9 cellular contexts compared by ENCODE assay signal in genomic region chr3:48468329-48468731, GRCh38. TPM values are rescaled to one million over a fixed set of nuclear protein-coding genes. Genes with fewer than 3 reads are reported as not detected.
DNase-seq lines count a peak whose midpoint lies in the region; ATAC-seq and TF ChIP-seq lines count a peak whose summit lies in the region.
"Had no signal": no experiment of that assay in that cellular context is flagged by ENCODE, and none has a peak within 500 bp of the region (broad histone marks: within the 10 kb centered on the region; RNA-seq: fewer than 3 reads in every experiment).

No MANE protein-coding gene starts in this region.

- peaks cover 52% of the 10 kb centered on the region for H3K4me1 Mint-ChIP-seq in activated CD4-positive, alpha-beta T cell treated with anti-CD3 and anti-CD28 coated beads for 36 hours
- peaks cover 48% of the 10 kb centered on the region for H3K4me1 Mint-ChIP-seq in activated CD4-positive, alpha-beta memory T cell treated with anti-CD3 and anti-CD28 coated beads for 36 hours (ENCODE audit: low read depth)

- no peaks in the 10 kb centered on the region for H3K9me3 Mint-ChIP-seq in activated CD4-positive, alpha-beta T cell treated with anti-CD3 and anti-CD28 coated beads for 36 hours (ENCODE audit: low read depth)
- H3K9me3 Mint-ChIP-seq in activated CD4-positive, alpha-beta memory T cell treated with anti-CD3 and anti-CD28 coated beads for 36 hours, result no peaks in the 10 kb centered on the region

- no peak for DNase-seq in activated CD4-positive, alpha-beta T cell treated with anti-CD3 and anti-CD28 coated beads for 36 hours
- no peak for DNase-seq in activated CD4-positive, alpha-beta T cell treated with anti-CD3 and anti-CD28 coated beads for 4 hours
- no peak for DNase-seq in activated CD4-positive, alpha-beta memory T cell treated with anti-CD3 and anti-CD28 coated beads for 36 hours
- DNase-seq in left colon (peak; percentile 51 to 59), COLO829 (ENCODE audit: low spot score) (no peak), GM10248 (ENCODE audit: extremely low spot score) (no peak)
- DNase-seq: ACHN had no signal

- CTCF ChIA-PET in activated CD4-positive, alpha-beta T cell treated with anti-CD3 and anti-CD28 coated beads for 36 hours (lab: Charles Lee), result interaction anchor here (1.4 to 1.5 kb wide), 2 partner anchors 68 to 88 kb away, joined by 3 read pairs; partner anchors contain the start of gene PFKFB4
- CTCF ChIA-PET in activated CD4-positive, alpha-beta memory T cell treated with anti-CD3 and anti-CD28 coated beads for 36 hours (lab: Charles Lee), result interaction anchor here (1.3 to 1.5 kb wide), 2 partner anchors 29 to 32 kb away, joined by 3 to 4 read pairs; partner anchors contain the start of gene CCDC51
- CTCF ChIA-PET in GM10248 (lab: Yijun Ruan, JAX), result interaction anchor here (1.0 to 1.5 kb wide), 3 partner anchors 10 to 90 kb away, joined by 3 to 7 read pairs (median 3); no protein-coding TSS in a partner anchor

- peak overlapping the region; percentile 99 for H3K27ac ChIP-seq in subcutaneous abdominal adipose tissue (ENCODE audit: low read depth, low read length)

- POLR2A ChIA-PET in activated CD4-positive, alpha-beta T cell treated with anti-CD3 and anti-CD28 coated beads for 36 hours (lab: Charles Lee), result no interaction called here
- POLR2A ChIA-PET in activated CD4-positive, alpha-beta memory T cell treated with anti-CD3 and anti-CD28 coated beads for 36 hours (lab: Charles Lee), result interaction anchor here (1.1 to 3.9 kb wide), 4 partner anchors 22 to 90 kb away, joined by 3 to 15 read pairs (median 4); partner anchors contain the start of genes ATRIP, CCDC51 and TMA7
- POLR2A ChIA-PET in GM10248 (lab: Yijun Ruan, JAX), result no interaction called here

- intact Hi-C loops in activated CD4-positive, alpha-beta T cell treated with anti-CD3 and anti-CD28 coated beads for 36 hours (cut with DNase I, micrococcal nuclease), result loop anchor here in 1 of 2 experiments (5.0 kb wide), 1 partner anchor 79 kb away; no protein-coding TSS in a partner anchor
- intact Hi-C loops in activated CD4-positive, alpha-beta memory T cell treated with anti-CD3 and anti-CD28 coated beads for 36 hours (cut with micrococcal nuclease), result no loop called here
- intact Hi-C loops in left colon (cut with DNase I, micrococcal nuclease), result no loop called here

- H3K36me3 Mint-ChIP-seq in activated CD4-positive, alpha-beta T cell treated with anti-CD3 and anti-CD28 coated beads for 36 hours (ENCODE audit: low read depth), result peaks cover 44% of the 10 kb centered on the region
- peaks cover 31% of the 10 kb centered on the region for H3K36me3 Mint-ChIP-seq in activated CD4-positive, alpha-beta memory T cell treated with anti-CD3 and anti-CD28 coated beads for 36 hours

- no peak for TF ChIP-seq CTCF in GM10248 (IDR thresholded peaks at IDR 0.05; ENCODE audit: control extremely low read depth, extremely low read depth, low read depth, missing control alignments)

- H3K4me3 ChIP-seq in subcutaneous abdominal adipose tissue (ENCODE audit: low read depth in 1 of 5, low read length in 5 of 5), result no peak overlapping the region

- peaks cover 28 to 82% (median 77%) of the 10 kb centered on the region in 5 donors for H3K4me1 ChIP-seq in subcutaneous abdominal adipose tissue (ENCODE audit: control insufficient read depth in 5 of 5, insufficient read depth in 5 of 5, low read length in 5 of 5)

- H3K27me3 Mint-ChIP-seq in activated CD4-positive, alpha-beta T cell treated with anti-CD3 and anti-CD28 coated beads for 36 hours, result no peaks in the 10 kb centered on the region
- no peaks in the 10 kb centered on the region for H3K27me3 Mint-ChIP-seq in activated CD4-positive, alpha-beta memory T cell treated with anti-CD3 and anti-CD28 coated beads for 36 hours

- peaks cover 0 to 53% (median 33%) of the 10 kb centered on the region in 5 donors for H3K36me3 ChIP-seq in subcutaneous abdominal adipose tissue (ENCODE audit: control insufficient read depth in 5 of 5, insufficient read depth in 5 of 5, low read length in 5 of 5)

- peaks cover 0 to 5% (median 0%) of the 10 kb centered on the region in 5 donors for H3K27me3 ChIP-seq in subcutaneous abdominal adipose tissue (ENCODE audit: control insufficient read depth in 5 of 5, insufficient read depth in 4 of 5, low read length in 5 of 5)

- H3K27ac Mint-ChIP-seq in activated CD4-positive, alpha-beta T cell treated with anti-CD3 and anti-CD28 coated beads for 36 hours, result peak overlapping the region; percentile 96
- H3K27ac Mint-ChIP-seq in activated CD4-positive, alpha-beta memory T cell treated with anti-CD3 and anti-CD28 coated beads for 36 hours, result peak overlapping the region; percentile 98

- peak overlapping the region; percentile 93 for H3K4me3 Mint-ChIP-seq in activated CD4-positive, alpha-beta T cell treated with anti-CD3 and anti-CD28 coated beads for 36 hours
- H3K4me3 Mint-ChIP-seq in activated CD4-positive, alpha-beta memory T cell treated with anti-CD3 and anti-CD28 coated beads for 36 hours, result peak overlapping the region; percentile 97

- no peak for ATAC-seq in activated CD4-positive, alpha-beta T cell treated with anti-CD3 and anti-CD28 coated beads for 36 hours
- ATAC-seq in left colon (no peak), GM21423 (IDR thresholded peaks at IDR 0.05; ENCODE audit: unreplicated experiment) (no peak)

- H3K9ac ChIP-seq in subcutaneous abdominal adipose tissue (ENCODE audit: low read length in 5 of 5), result peak overlapping the region in 1 of 5 donors; percentile 90

- H3K9me3 ChIP-seq in subcutaneous abdominal adipose tissue (ENCODE audit: control insufficient read depth in 5 of 5, low read length in 5 of 5), result no peaks in the 10 kb centered on the region

RNA-seq across cellular contexts. Expression of gene ATRIP, which starts 21.8 kb away (rescaled TPM):
- total RNA-seq in activated CD4-positive, alpha-beta T cell treated with anti-CD3 and anti-CD28 coated beads for 36 hours, result 10 to 100 TPM; 16.8 to 21.0 TPM
- total RNA-seq in activated CD4-positive, alpha-beta memory T cell treated with anti-CD3 and anti-CD28 coated beads for 36 hours, result 10 to 100 TPM; 13.8 to 14.5 TPM
- 1 to 10 TPM; 3.8 to 4.4 TPM for total RNA-seq in left colon

RNA-seq across cellular contexts. Expression of gene TMA7, which starts 28.3 kb away (rescaled TPM):
- 100 to 1,000 TPM; 260 to 324 TPM for total RNA-seq in activated CD4-positive, alpha-beta T cell treated with anti-CD3 and anti-CD28 coated beads for 36 hours
- total RNA-seq in activated CD4-positive, alpha-beta memory T cell treated with anti-CD3 and anti-CD28 coated beads for 36 hours, result 100 to 1,000 TPM; 318 to 323 TPM
- 100 to 1,000 TPM; 165 to 192 TPM for total RNA-seq in left colon

RNA-seq across cellular contexts. Expression of gene CCDC51, which starts 28.4 kb away (rescaled TPM):
- total RNA-seq in activated CD4-positive, alpha-beta T cell treated with anti-CD3 and anti-CD28 coated beads for 36 hours, result 10 to 100 TPM; 17.5 to 25.0 TPM
- total RNA-seq in activated CD4-positive, alpha-beta memory T cell treated with anti-CD3 and anti-CD28 coated beads for 36 hours, result 10 to 100 TPM; 24.3 to 24.4 TPM
- total RNA-seq in left colon, result 10 to 100 TPM; 13.3 to 21.2 TPM

RNA-seq across cellular contexts. Expression of gene SHISA5, which starts 35.6 kb away (rescaled TPM):
- total RNA-seq in activated CD4-positive, alpha-beta T cell treated with anti-CD3 and anti-CD28 coated beads for 36 hours, result 10 to 100 TPM; 52.9 to 68.8 TPM
- 10 to 100 TPM; 88.9 to 93.1 TPM for total RNA-seq in activated CD4-positive, alpha-beta memory T cell treated with anti-CD3 and anti-CD28 coated beads for 36 hours
- 100 to 1,000 TPM; 103 to 116 TPM for total RNA-seq in left colon

RNA-seq across cellular contexts. Expression of gene PLXNB1, which starts 38.4 kb away (rescaled TPM):
- 1 to 10 TPM; 3.7 to 5.1 TPM for total RNA-seq in activated CD4-positive, alpha-beta T cell treated with anti-CD3 and anti-CD28 coated beads for 36 hours
- 1 to 10 TPM; 3.2 to 3.8 TPM for total RNA-seq in activated CD4-positive, alpha-beta memory T cell treated with anti-CD3 and anti-CD28 coated beads for 36 hours
- 100 to 1,000 TPM in 1 of 2 donors, 10 to 100 TPM in 1; 91.1 to 114 TPM for total RNA-seq in left colon

Comparison
In these comparisons a context has a peak if more than half of its experiments do, and no peak if none do; other contexts are left out.
1. DNase-seq: peak in left colon (2 of 2); none in activated CD4-positive, alpha-beta T cell treated with anti-CD3 and anti-CD28 coated beads for 36 hours (single experiment), activated CD4-positive, alpha-beta T cell treated with anti-CD3 and anti-CD28 coated beads for 4 hours (0 of 2), activated CD4-positive, alpha-beta memory T cell treated with anti-CD3 and anti-CD28 coated beads for 36 hours (single experiment), COLO829 (single experiment) and GM10248 (single experiment).